In genomic region chr20:63224272-63225081, GRCh38 we compare ENCODE assay signal across 8 cellular contexts. TPM values are rescaled to one million over a fixed set of nuclear protein-coding genes. Genes with fewer than 3 reads are reported as not detected.
DNase-seq lines count a peak whose midpoint lies in the region; ATAC-seq and TF ChIP-seq lines count a peak whose summit lies in the region.

No MANE protein-coding gene starts in this region.

- H3K4me1 Mint-ChIP-seq in neural crest cell, result peaks cover 18% of the 10 kb centered on the region

- H3K4me3 ChIP-seq in cardiac fibroblast (replicated peaks in 1 of 2; ENCODE audit: low read depth in 2 of 2, low read length in 2 of 2), result no peak overlapping the region

- H3K9me3 Mint-ChIP-seq in neural crest cell, result no peaks in the 10 kb centered on the region

- no peak overlapping the region for H3K4me3 Mint-ChIP-seq in neural crest cell

- H3K36me3 Mint-ChIP-seq in neural crest cell (ENCODE audit: low read depth), result no peaks in the 10 kb centered on the region

- H3K27ac Mint-ChIP-seq in neural crest cell (ENCODE audit: unreplicated experiment), result no peak overlapping the region

- DNase-seq in EH (ENCODE audit: low read depth) (peak; percentile 66), NCI-H2196 treated with DMSO at 0.1 percent for 48 hours (lab: John Stamatoyannopoulos, UW; ENCODE audit: unreplicated experiment) (peak; percentile 65), cardiac fibroblast (ENCODE audit: low read depth in 2 of 2) (peak; percentile 58 to 71), neural crest cell (ENCODE audit: low read depth, low spot score) (no peak), dedifferentiated amniotic fluid mesenchymal stem cell (ENCODE audit: extremely low spot score) (no peak)
- DNase-seq in activated CD4-positive, alpha-beta T cell treated with anti-CD3 and anti-CD28 coated beads, Interleukin-2, amount 50 U/mL, for 48 hours, result no peak

- ATAC-seq in HG02852 (IDR thresholded peaks at IDR 0.05; ENCODE audit: unreplicated experiment) (no peak), HG02610 (IDR thresholded peaks at IDR 0.05; ENCODE audit: unreplicated experiment) (no peak)

- peak; percentile 38 for TF ChIP-seq CTCF in cardiac fibroblast (IDR thresholded peaks at IDR 0.05; ENCODE audit: low read depth, low read length)
- TF ChIP-seq CTCF in neural crest cell (conservative IDR thresholded peaks at IDR 0.05), result peak; percentile 29

- H3K27me3 Mint-ChIP-seq in neural crest cell (ENCODE audit: low read depth), result peaks cover 17% of the 10 kb centered on the region

RNA-seq across cellular contexts. Expression of gene YTHDF1, which starts 8.5 kb away (rescaled TPM):
- total RNA-seq in neural crest cell, result 59.0 and 59.4 TPM in 2 replicates

RNA-seq across cellular contexts. Expression of gene BIRC7, which starts 11.2 kb away (rescaled TPM):
- total RNA-seq in neural crest cell, result 6.1 and 6.9 TPM in 2 replicates

RNA-seq across cellular contexts. Expression of gene NKAIN4, which starts 29.8 kb away (rescaled TPM):
- 42.4 and 44.0 TPM in 2 replicates for total RNA-seq in neural crest cell

RNA-seq across cellular contexts. Expression of gene ARFGAP1, which starts 48.1 kb away (rescaled TPM):
- 128 and 132 TPM in 2 replicates for total RNA-seq in neural crest cell

Comparison
In these comparisons a context has a peak if more than half of its experiments do, and no peak if none do; other contexts are left out.
1. DNase-seq: peak in EH (single experiment), NCI-H2196 treated with DMSO at 0.1 percent for 48 hours (single experiment) and cardiac fibroblast (2 of 2); none in neural crest cell (single experiment), dedifferentiated amniotic fluid mesenchymal stem cell (single experiment) and activated CD4-positive, alpha-beta T cell treated with anti-CD3 and anti-CD28 coated beads, Interleukin-2, amount 50 U/mL, for 48 hours (0 of 2).